23 cellular contexts compared by ENCODE assay signal in the genomic region with DNA sequence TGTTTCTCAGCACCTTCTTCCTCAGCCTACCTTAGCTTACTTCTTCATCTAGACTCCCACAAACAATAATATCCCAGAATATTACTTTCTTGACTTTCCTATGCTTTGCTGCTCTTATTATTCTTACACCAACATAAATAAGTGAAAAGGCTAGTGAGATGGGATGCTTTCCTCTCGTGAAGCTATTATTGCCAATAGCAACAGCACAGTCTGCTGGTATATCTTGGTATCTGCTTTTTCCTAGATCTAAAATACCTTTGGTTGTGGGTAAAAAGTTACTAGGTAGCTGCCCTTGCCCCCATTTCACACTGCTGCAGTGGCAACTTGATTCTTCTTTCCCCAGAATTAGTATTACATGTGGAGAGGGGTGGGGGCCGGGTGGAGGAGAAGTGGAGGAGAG. TPM values are rescaled to one million over a fixed set of nuclear protein-coding genes. Genes with fewer than 3 reads are reported as not detected.
DNase-seq lines count a peak whose midpoint lies in the region; ATAC-seq, FAIRE-seq and TF ChIP-seq lines count a peak whose summit lies in the region.
"Had no signal": no experiment of that assay in that cellular context is flagged by ENCODE, and none has a peak within 500 bp of the region (broad histone marks: within the 10 kb centered on the region; RNA-seq: fewer than 3 reads in every experiment).

No MANE protein-coding gene starts in this region.

- H2AFZ ChIP-seq in GM12878 (ENCODE audit: control insufficient read depth, low read depth, low read length) (no peak overlapping the region), neural cell (ENCODE audit: low read depth, low read length) (no peak overlapping the region)

- TF ChIP-seq EP300 in GM12878 (IDR thresholded peaks at IDR 0.05; ENCODE audit: borderline replicate concordance in 1 of 2, control insufficient read depth in 1 of 2, low read depth in 2 of 2, low read length in 2 of 2), result no peak
- no peak for TF ChIP-seq EP300 in neural cell (conservative IDR thresholded peaks at IDR 0.05; ENCODE audit: poor library complexity, severe bottlenecking)
- no peak for TF ChIP-seq EP300 in esophagus muscularis mucosa (IDR thresholded peaks at IDR 0.05)

- H4K20me1 ChIP-seq in GM12878 (ENCODE audit: control insufficient read depth, insufficient read depth), result no peaks in the 10 kb centered on the region
- no peaks in the 10 kb centered on the region for H4K20me1 ChIP-seq in neural cell (ENCODE audit: insufficient read depth)

- H3K9ac ChIP-seq in GM12878 (ENCODE audit: control insufficient read depth, insufficient read depth, low read length), result no peak overlapping the region
- no peak overlapping the region for H3K9ac ChIP-seq in neural cell (ENCODE audit: low read length)

- POLR2A ChIA-PET in GM12878 (lab: Charles Lee), result no interaction called here

- ATAC-seq in GM12878 (no peak), HG03159 (IDR thresholded peaks at IDR 0.05; ENCODE audit: unreplicated experiment) (no peak)
- ATAC-seq: activated CD4-positive, alpha-beta T cell treated with anti-CD3 and anti-CD28 coated beads for 36 hours; esophagus mucosa; natural killer cell treated with Interleukin-12 subunit alpha and Interleukin-12 subunit beta and Interleukin-15 and Interleukin-18, amount 100 ng/mL, for 72 hours; psoas muscle had no signal

- FAIRE-seq in GM12878 (lab: Jason Lieb, UNC), result no peak
- FAIRE-seq: GM19239 had no signal

- BruUV-seq in GM12878 (replicated peaks; lab: Mats Ljungman, UMichigan), result no TSS peak

- DNase-seq in GM12865 (ENCODE audit: low read depth), result no peak
- DNase-seq in GM12878 (ENCODE audit: low read depth, low spot score), result no peak
- DNase-seq in ureter (ENCODE audit: low spot score), result no peak
- no peak for DNase-seq in esophagus muscularis mucosa (ENCODE audit: extremely low spot score)
- DNase-seq: activated CD4-positive, alpha-beta T cell treated with anti-CD3 and anti-CD28 coated beads for 36 hours; activated naive CD4-positive, alpha-beta T cell treated with anti-CD3 and anti-CD28 coated beads, Interleukin-2, amount 50 U/mL, for 16 hours; dermis blood vessel endothelial cell; DMS79; HCEC 1CT; head of caudate nucleus; islet precursor cell; NCI-H187; NCI-H345; psoas muscle; SIG-M5; stimulated activated CD4-positive, alpha-beta T cell treated with anti-CD3 and anti-CD28 coated beads, Interleukin-12 subunit alpha, Interleukin-12 subunit beta, amount 100 ng/mL, for 4 hours; T1000 had no signal

- H3K9me2 ChIP-seq in neural cell (ENCODE audit: insufficient read depth, low read length), result no peaks in the 10 kb centered on the region

- 0 out of 2 replicates have a peak, but pooled peaks have one; percentile 13 for TF ChIP-seq RAD21 in GM12878 (IDR thresholded peaks at IDR 0.05; ENCODE audit: insufficient read depth, low read depth, low read length)
- TF ChIP-seq RAD21 in neural cell (conservative IDR thresholded peaks at IDR 0.05), result no peak

- TF ChIP-seq CTCF in GM12865 (IDR thresholded peaks at IDR 0.05; ENCODE audit: insufficient read depth, low read depth, low read length, missing control alignments) (peak; percentile 9), LNCAP (IDR thresholded peaks at IDR 0.05) (peak; percentile 38; the same call in 1 of the 2 replicates), GM12878 (IDR thresholded peaks at IDR 0.05 in 2 of 3, conservative IDR thresholded peaks at IDR 0.05 in 1 of 3; ENCODE audit: control insufficient read depth in 2 of 3, extremely low read depth in 1 of 3, insufficient read depth in 1 of 3, low read depth in 3 of 3, low read length in 3 of 3) (peak in 1 of 3 experiments; percentile 11; a peak in 2 of 6 replicates), neural cell (IDR thresholded peaks at IDR 0.05; ENCODE audit: poor library complexity, severe bottlenecking) (peak; percentile 10), esophagus muscularis mucosa (IDR thresholded peaks at IDR 0.05) (no peak)

- H3K9me3 ChIP-seq in GM12878 (replicated peaks; ENCODE audit: control insufficient read depth, insufficient read depth, low read length), result no peaks in the 10 kb centered on the region
- H3K9me3 ChIP-seq in neural cell (ENCODE audit: low read length), result no peaks in the 10 kb centered on the region
- no peaks in the 10 kb centered on the region for H3K9me3 ChIP-seq in esophagus muscularis mucosa
- H3K9me3 ChIP-seq: psoas muscle had no signal

- no peaks in the 10 kb centered on the region for H3K36me3 ChIP-seq in GM12878 (ENCODE audit: control insufficient read depth in 2 of 2, insufficient read depth in 2 of 2, low read length in 1 of 2)
- no peaks in the 10 kb centered on the region for H3K36me3 ChIP-seq in neural cell (ENCODE audit: insufficient read depth, low read length)
- peaks cover 5 to 44% (median 19%) of the 10 kb centered on the region in 4 donors for H3K36me3 ChIP-seq in esophagus muscularis mucosa

- CTCF ChIA-PET in GM12878 (lab: Yijun Ruan, JAX), result interaction anchor here (0.9 to 12.5 kb wide), 2 partner anchors 8 to 87 kb away, joined by 3 to 88 read pairs; no protein-coding TSS in a partner anchor

- H3K27ac ChIP-seq in GM12878 (ENCODE audit: control insufficient read depth, insufficient read depth) (no peak overlapping the region), neural cell (ENCODE audit: low read length) (no peak overlapping the region), esophagus muscularis mucosa (replicated peaks in 1 of 4) (no peak overlapping the region)
- H3K27ac ChIP-seq: psoas muscle had no signal

- intact Hi-C loops in GM12878 (cut with micrococcal nuclease; ENCODE audit: unreplicated experiment), result no loop called here
- intact Hi-C loops in esophagus muscularis mucosa (cut with DNase I), result no loop called here

- RAD21 ChIA-PET in GM12878 (lab: Charles Lee; ENCODE audit: unreplicated experiment), result no interaction called here

- in situ Hi-C loops in GM12878 (cut with MboI), result no loop called here

- 15% methylated on average over 2 of the region's 2 CpGs for WGBS in GM12878 (ENCODE audit: insufficient coverage, insufficient replicate concordance, low lambda C conversion rate, missing lambda C conversion rate)
- WGBS in esophagus muscularis mucosa, result 81% methylated on average over 2 of the region's 2 CpGs

- SMC1A ChIA-PET in GM12878 (lab: Charles Lee; ENCODE audit: uncharacterized antibody, unreplicated experiment), result interaction anchor here (0.9 kb wide), 1 partner anchor 57 kb away, joined by 3 read pairs; no protein-coding TSS in a partner anchor

- H3K79me2 ChIP-seq in GM12878 (ENCODE audit: control insufficient read depth, insufficient read depth, low read length), result no peaks in the 10 kb centered on the region
- no peaks in the 10 kb centered on the region for H3K79me2 ChIP-seq in neural cell (replicated peaks; ENCODE audit: insufficient read depth, low read length)

- TF ChIP-seq POLR2A in GM12878 (IDR thresholded peaks at IDR 0.05; ENCODE audit: low read depth, low read length) (no peak), esophagus muscularis mucosa (IDR thresholded peaks at IDR 0.05; ENCODE audit: low read depth) (no peak)

- H3K4me3 ChIP-seq in GM12865 (ENCODE audit: low read depth, low read length), result no peak overlapping the region
- H3K4me3 ChIP-seq in GM12878, result no peak overlapping the region
- H3K4me3 ChIP-seq in neural cell (ENCODE audit: low read length), result no peak overlapping the region
- H3K4me3 ChIP-seq in esophagus muscularis mucosa, result no peak overlapping the region
- H3K4me3 ChIP-seq: psoas muscle had no signal

- H3K4me2 ChIP-seq in GM12878 (ENCODE audit: control insufficient read depth, insufficient read depth), result no peak overlapping the region
- no peak overlapping the region for H3K4me2 ChIP-seq in neural cell (ENCODE audit: low read length)

- no peaks in the 10 kb centered on the region for H3K4me1 ChIP-seq in GM12878 (ENCODE audit: control insufficient read depth, insufficient read depth, low read length)
- H3K4me1 ChIP-seq in esophagus muscularis mucosa, result no peaks in the 10 kb centered on the region
- H3K4me1 ChIP-seq: psoas muscle had no signal

- H3K27me3 ChIP-seq in GM12878 (replicated peaks in 1 of 2; ENCODE audit: control insufficient read depth in 2 of 2, insufficient read depth in 2 of 2, low read length in 1 of 2), result no peaks in the 10 kb centered on the region
- H3K27me3 ChIP-seq in neural cell (ENCODE audit: insufficient read depth, low read depth, low read length), result no peaks in the 10 kb centered on the region
- no peaks in the 10 kb centered on the region for H3K27me3 ChIP-seq in esophagus muscularis mucosa

- H3F3A ChIP-seq in neural cell (ENCODE audit: insufficient read depth, low read length, poor library complexity, severe bottlenecking), result no peaks in the 10 kb centered on the region

RNA-seq across cellular contexts. Expression of a gene that starts 26.1 kb away (rescaled TPM):
- 0.32 TPM in 1 of 2 replicates, not detected in the other for total RNA-seq in GM12878 (2013; cell fraction: nucleolus; rRNA removed)
- total RNA-seq in GM12878 (2014; rRNA removed) (2.1 and 2.5 TPM in 2 replicates), GM12878 (2014; rRNA removed; fragmentation: Illumina TruSeq; extraction: Trizol) (2.0 and 2.1 TPM in 2 replicates), GM12878 (2021) (2.6 and 3.5 TPM in 2 replicates), ureter (16.3 TPM), esophagus muscularis mucosa (10 to 100 TPM; 51.3 to 84.9 (median 59.6) TPM)
- polyA plus RNA-seq in GM12878 (2011; ENCODE audit: low read depth), result 2.0 TPM
- polyA plus RNA-seq in GM12878 (2011; rRNA removed) (0.24 and 0.41 TPM in 2 replicates), GM12878 (2014; fragmentation: Illumina TruSeq; extraction: Trizol) (3.4 and 4.0 TPM in 2 replicates), GM12878 (2014; fragmentation: Nextera tagmentation; extraction: Ambion mirVana) (1 to 10 TPM; 2.1 to 2.3 TPM), GM12878 (2014; rRNA removed) (1.8 and 3.2 TPM in 2 replicates), GM12878 (2016; fragmentation: Nextera tagmentation; extraction: Ambion mirVana) (1 to 10 TPM; 1.2 to 1.7 TPM), neural cell (8.0 and 16.1 TPM in 2 replicates)
- polyA plus RNA-seq in GM12878 (2011; cell fraction: cytosol; rRNA removed), result 0.23 and 0.31 TPM in 2 replicates
- 0.06 and 0.28 TPM in 2 replicates for polyA plus RNA-seq in GM12878 (2011; cell fraction: nucleus; rRNA removed)
- 1.7 and 2.4 TPM in 2 replicates for polyA plus RNA-seq in GM12878 (2012)
- 0.57 TPM in 1 of 2 replicates, not detected in the other for polyA minus RNA-seq in GM12878 (2011; rRNA and poly(A)+ RNA removed)
- polyA minus RNA-seq in GM12878 (2011; cell fraction: cytosol; rRNA and poly(A)+ RNA removed), result 0.42 TPM in 1 of 2 replicates, not detected in the other
- polyA minus RNA-seq in GM12878 (2011; cell fraction: nucleus; rRNA and poly(A)+ RNA removed), result 0.19 TPM in 1 of 2 replicates, not detected in the other
- polyA minus RNA-seq in neural cell, result 4.6 and 5.6 TPM in 2 replicates

RNA-seq across cellular contexts. Expression of a gene that starts 58.8 kb away (rescaled TPM):
- not detected in 2 replicates for total RNA-seq in GM12878 (2013; cell fraction: nucleolus; rRNA removed)
- total RNA-seq in GM12878 (2014; rRNA removed) (not detected in 2 replicates), GM12878 (2014; rRNA removed; fragmentation: Illumina TruSeq; extraction: Trizol) (not detected in 2 replicates), GM12878 (2021) (not detected in 2 replicates), ureter (not detected), esophagus muscularis mucosa (1 to 10 TPM in 1 of 4 donors, under 1 TPM in 3; 0.39 to 1.0 (median 0.46) TPM)
- not detected for polyA plus RNA-seq in GM12878 (2011; ENCODE audit: low read depth)
- polyA plus RNA-seq in GM12878 (2011; rRNA removed) (not detected in 2 replicates), GM12878 (2014; fragmentation: Illumina TruSeq; extraction: Trizol) (not detected in 2 replicates), GM12878 (2014; fragmentation: Nextera tagmentation; extraction: Ambion mirVana) (not detected), GM12878 (2014; rRNA removed) (not detected in 2 replicates), GM12878 (2016; fragmentation: Nextera tagmentation; extraction: Ambion mirVana) (not detected), neural cell (not detected in 2 replicates)
- not detected in 2 replicates for polyA plus RNA-seq in GM12878 (2011; cell fraction: cytosol; rRNA removed)
- polyA plus RNA-seq in GM12878 (2011; cell fraction: nucleus; rRNA removed), result not detected in 2 replicates
- polyA plus RNA-seq in GM12878 (2012), result not detected in 2 replicates
- polyA minus RNA-seq in GM12878 (2011; rRNA and poly(A)+ RNA removed), result not detected in 2 replicates
- polyA minus RNA-seq in GM12878 (2011; cell fraction: cytosol; rRNA and poly(A)+ RNA removed), result not detected in 2 replicates
- polyA minus RNA-seq in GM12878 (2011; cell fraction: nucleus; rRNA and poly(A)+ RNA removed), result not detected in 2 replicates
- polyA minus RNA-seq in neural cell, result not detected in 2 replicates
- total RNA-seq: activated CD4-positive, alpha-beta T cell treated with anti-CD3 and anti-CD28 coated beads for 36 hours; esophagus mucosa; psoas muscle had no signal

Comparison
In these comparisons a context has a peak if more than half of its experiments do, and no peak if none do; other contexts are left out.
1. CTCF ChIP-seq: peak in GM12865 (single experiment), LNCAP (single experiment) and neural cell (single experiment); none in esophagus muscularis mucosa (0 of 3).